8 cellular contexts compared by ENCODE assay signal in genomic region chr7:26863504-26864308, GRCh38. TPM values are rescaled to one million over a fixed set of nuclear protein-coding genes. Genes with fewer than 3 reads are reported as not detected.
DNase-seq lines count a peak whose midpoint lies in the region; ATAC-seq and TF ChIP-seq lines count a peak whose summit lies in the region.

No MANE protein-coding gene starts in this region.

- TF ChIP-seq CTCF in omental fat pad (IDR thresholded peaks at IDR 0.05): no peak

- ATAC-seq in GM19395 (IDR thresholded peaks at IDR 0.05; ENCODE audit: unreplicated experiment): peak; percentile 21
- ATAC-seq in omental fat pad (ENCODE audit: low FRiP score): peak; percentile 17
- ATAC-seq in GM21786 (IDR thresholded peaks at IDR 0.05; ENCODE audit: unreplicated experiment): no peak
- no peak for ATAC-seq in HG03565 (IDR thresholded peaks at IDR 0.05; ENCODE audit: unreplicated experiment)

- DNase-seq in DMS 273 (lab: John Stamatoyannopoulos, UW; ENCODE audit: unreplicated experiment) (peak; percentile 85), Kasumi-1 (lab: John Stamatoyannopoulos, UW) (peak; percentile 72 to 81), fibroblast of peridontal ligament (ENCODE audit: extremely low read depth) (peak; percentile 41), omental fat pad (ENCODE audit: low spot score) (peak; percentile 24)
- DNase-seq in activated CD4-positive, alpha-beta T cell treated with anti-CD3 and anti-CD28 coated beads, Interleukin-2, amount 50 U/mL, for 1 hour: peak; percentile 0

RNA-seq across cellular contexts. Expression of gene SKAP2, which starts 0.7 kb away (rescaled TPM):
- total RNA-seq in omental fat pad: 10 to 100 TPM; 36.0 to 53.8 (median 45.8) TPM

Comparison
In these comparisons a context has a peak if more than half of its experiments do, and no peak if none do; other contexts are left out.
1. DNase-seq: peak in every context shown above with its lines; median percentile 85 in DMS 273; 76 in Kasumi-1; 41 in fibroblast of peridontal ligament; 24 in omental fat pad; 0 in activated CD4-positive, alpha-beta T cell treated with anti-CD3 and anti-CD28 coated beads, Interleukin-2, amount 50 U/mL, for 1 hour.
2. ATAC-seq: peak in GM19395 (single experiment) and omental fat pad (single experiment); none in GM21786 (single experiment) and HG03565 (single experiment).